1 cellular context compared by ENCODE assay signal in genomic region chr10:79189853-79190435, GRCh38.
TF ChIP-seq lines count a peak whose summit lies in the region.

No MANE protein-coding gene starts in this region.

TF ChIP-seq in HepG2, 621 proteins besides CTCF, POLR2A, EP300 and RAD21:
- TF ChIP-seq AGO2 (optimal IDR thresholded peaks at IDR 0.05; ENCODE audit: low read depth, low read length) = peak; percentile 73
- TF ChIP-seq, protein P1, sequence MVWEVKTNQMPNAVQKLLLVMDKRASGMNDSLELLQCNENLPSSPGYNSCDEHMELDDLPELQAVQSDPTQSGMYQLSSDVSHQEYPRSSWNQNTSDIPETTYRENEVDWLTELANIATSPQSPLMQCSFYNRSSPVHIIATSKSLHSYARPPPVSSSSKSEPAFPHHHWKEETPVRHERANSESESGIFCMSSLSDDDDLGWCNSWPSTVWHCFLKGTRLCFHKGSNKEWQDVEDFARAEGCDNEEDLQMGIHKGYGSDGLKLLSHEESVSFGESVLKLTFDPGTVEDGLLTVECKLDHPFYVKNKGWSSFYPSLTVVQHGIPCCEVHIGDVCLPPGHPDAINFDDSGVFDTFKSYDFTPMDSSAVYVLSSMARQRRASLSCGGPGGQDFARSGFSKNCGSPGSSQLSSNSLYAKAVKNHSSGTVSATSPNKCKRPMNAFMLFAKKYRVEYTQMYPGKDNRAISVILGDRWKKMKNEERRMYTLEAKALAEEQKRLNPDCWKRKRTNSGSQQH (CRISPR knock-in tag; IDR thresholded peaks at IDR 0.05; ENCODE audit: low read depth) = no peak
